In the genomic region with DNA sequence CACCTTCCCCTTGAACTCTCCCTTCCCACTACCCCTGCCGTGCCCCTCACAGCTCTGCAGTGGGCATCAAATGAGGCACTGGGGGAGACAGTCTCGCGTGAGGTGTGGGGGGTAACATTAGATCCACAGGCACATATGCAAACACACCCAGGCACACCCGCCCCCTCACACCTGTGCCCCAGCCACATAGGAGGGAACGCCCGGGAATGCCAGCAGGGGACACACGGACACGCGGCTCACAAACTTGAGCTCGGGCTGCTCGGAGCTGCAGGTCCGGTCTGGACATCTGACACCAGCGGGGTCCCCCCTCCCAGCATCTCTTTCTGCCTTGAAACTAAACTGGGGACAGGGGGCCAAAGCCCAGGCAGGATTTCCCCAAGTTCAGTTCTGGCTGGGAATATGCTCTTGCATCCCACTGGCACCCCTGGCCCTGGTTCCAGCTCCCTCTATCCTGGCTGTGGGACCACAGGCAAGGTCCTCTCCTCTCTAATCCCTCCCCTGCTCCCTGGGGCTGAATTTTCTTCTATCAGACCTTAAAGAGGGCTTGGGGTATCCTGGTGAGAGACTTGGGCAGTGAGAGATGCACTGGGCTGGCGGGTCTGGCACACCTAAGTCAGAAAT, we compare ENCODE assay signal across 1 cellular context.
TF ChIP-seq lines count a peak whose summit lies in the region.

No MANE protein-coding gene starts in this region.

TF ChIP-seq in HepG2, 621 proteins besides CTCF, POLR2A, EP300 and RAD21:
- peak; percentile 8; the same call in 1 of the 2 replicates for TF ChIP-seq THAP9 (CRISPR knock-in tag; IDR thresholded peaks at IDR 0.05; ENCODE audit: borderline replicate concordance)
- no peak for TF ChIP-seq HNRNPH1 (optimal IDR thresholded peaks at IDR 0.05; ENCODE audit: low read depth, low read length)
- TF ChIP-seq, protein P1, sequence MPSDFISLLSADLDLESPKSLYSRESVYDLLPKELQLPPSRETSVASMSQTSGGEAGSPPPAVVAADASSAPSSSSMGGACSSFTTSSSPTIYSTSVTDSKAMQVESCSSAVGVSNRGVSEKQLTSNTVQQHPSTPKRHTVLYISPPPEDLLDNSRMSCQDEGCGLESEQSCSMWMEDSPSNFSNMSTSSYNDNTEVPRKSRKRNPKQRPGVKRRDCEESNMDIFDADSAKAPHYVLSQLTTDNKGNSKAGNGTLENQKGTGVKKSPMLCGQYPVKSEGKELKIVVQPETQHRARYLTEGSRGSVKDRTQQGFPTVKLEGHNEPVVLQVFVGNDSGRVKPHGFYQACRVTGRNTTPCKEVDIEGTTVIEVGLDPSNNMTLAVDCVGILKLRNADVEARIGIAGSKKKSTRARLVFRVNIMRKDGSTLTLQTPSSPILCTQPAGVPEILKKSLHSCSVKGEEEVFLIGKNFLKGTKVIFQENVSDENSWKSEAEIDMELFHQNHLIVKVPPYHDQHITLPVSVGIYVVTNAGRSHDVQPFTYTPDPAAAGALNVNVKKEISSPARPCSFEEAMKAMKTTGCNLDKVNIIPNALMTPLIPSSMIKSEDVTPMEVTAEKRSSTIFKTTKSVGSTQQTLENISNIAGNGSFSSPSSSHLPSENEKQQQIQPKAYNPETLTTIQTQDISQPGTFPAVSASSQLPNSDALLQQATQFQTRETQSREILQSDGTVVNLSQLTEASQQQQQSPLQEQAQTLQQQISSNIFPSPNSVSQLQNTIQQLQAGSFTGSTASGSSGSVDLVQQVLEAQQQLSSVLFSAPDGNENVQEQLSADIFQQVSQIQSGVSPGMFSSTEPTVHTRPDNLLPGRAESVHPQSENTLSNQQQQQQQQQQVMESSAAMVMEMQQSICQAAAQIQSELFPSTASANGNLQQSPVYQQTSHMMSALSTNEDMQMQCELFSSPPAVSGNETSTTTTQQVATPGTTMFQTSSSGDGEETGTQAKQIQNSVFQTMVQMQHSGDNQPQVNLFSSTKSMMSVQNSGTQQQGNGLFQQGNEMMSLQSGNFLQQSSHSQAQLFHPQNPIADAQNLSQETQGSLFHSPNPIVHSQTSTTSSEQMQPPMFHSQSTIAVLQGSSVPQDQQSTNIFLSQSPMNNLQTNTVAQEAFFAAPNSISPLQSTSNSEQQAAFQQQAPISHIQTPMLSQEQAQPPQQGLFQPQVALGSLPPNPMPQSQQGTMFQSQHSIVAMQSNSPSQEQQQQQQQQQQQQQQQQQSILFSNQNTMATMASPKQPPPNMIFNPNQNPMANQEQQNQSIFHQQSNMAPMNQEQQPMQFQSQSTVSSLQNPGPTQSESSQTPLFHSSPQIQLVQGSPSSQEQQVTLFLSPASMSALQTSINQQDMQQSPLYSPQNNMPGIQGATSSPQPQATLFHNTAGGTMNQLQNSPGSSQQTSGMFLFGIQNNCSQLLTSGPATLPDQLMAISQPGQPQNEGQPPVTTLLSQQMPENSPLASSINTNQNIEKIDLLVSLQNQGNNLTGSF (CRISPR knock-in tag; IDR thresholded peaks at IDR 0.05), result no peak
- 0 out of 2 replicates have a peak, but pooled peaks have one; percentile 2 for TF ChIP-seq ZNF607 (CRISPR knock-in tag; IDR thresholded peaks at IDR 0.05; ENCODE audit: borderline replicate concordance)
- no peak for TF ChIP-seq ZNF17 (CRISPR knock-in tag; IDR thresholded peaks at IDR 0.05)
- peak; percentile 22; the same call in 1 of the 2 replicates for TF ChIP-seq HNRNPL (IDR thresholded peaks at IDR 0.05; ENCODE audit: low read depth, low read length)
- TF ChIP-seq, protein P2, sequence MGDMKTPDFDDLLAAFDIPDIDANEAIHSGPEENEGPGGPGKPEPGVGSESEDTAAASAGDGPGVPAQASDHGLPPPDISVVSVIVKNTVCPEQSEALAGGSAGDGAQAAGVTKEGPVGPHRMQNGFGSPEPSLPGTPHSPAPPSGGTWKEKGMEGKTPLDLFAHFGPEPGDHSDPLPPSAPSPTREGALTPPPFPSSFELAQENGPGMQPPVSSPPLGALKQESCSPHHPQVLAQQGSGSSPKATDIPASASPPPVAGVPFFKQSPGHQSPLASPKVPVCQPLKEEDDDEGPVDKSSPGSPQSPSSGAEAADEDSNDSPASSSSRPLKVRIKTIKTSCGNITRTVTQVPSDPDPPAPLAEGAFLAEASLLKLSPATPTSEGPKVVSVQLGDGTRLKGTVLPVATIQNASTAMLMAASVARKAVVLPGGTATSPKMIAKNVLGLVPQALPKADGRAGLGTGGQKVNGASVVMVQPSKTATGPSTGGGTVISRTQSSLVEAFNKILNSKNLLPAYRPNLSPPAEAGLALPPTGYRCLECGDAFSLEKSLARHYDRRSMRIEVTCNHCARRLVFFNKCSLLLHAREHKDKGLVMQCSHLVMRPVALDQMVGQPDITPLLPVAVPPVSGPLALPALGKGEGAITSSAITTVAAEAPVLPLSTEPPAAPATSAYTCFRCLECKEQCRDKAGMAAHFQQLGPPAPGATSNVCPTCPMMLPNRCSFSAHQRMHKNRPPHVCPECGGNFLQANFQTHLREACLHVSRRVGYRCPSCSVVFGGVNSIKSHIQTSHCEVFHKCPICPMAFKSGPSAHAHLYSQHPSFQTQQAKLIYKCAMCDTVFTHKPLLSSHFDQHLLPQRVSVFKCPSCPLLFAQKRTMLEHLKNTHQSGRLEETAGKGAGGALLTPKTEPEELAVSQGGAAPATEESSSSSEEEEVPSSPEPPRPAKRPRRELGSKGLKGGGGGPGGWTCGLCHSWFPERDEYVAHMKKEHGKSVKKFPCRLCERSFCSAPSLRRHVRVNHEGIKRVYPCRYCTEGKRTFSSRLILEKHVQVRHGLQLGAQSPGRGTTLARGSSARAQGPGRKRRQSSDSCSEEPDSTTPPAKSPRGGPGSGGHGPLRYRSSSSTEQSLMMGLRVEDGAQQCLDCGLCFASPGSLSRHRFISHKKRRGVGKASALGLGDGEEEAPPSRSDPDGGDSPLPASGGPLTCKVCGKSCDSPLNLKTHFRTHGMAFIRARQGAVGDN (CRISPR knock-in tag; IDR thresholded peaks at IDR 0.05), result peak; percentile 40; the same call in 1 of the 2 replicates
- 0 out of 2 replicates have a peak, but pooled peaks have one; percentile 23 for TF ChIP-seq ZNF782 (CRISPR knock-in tag; IDR thresholded peaks at IDR 0.05; ENCODE audit: borderline replicate concordance)
- TF ChIP-seq ZNF598 (CRISPR knock-in tag; IDR thresholded peaks at IDR 0.05; ENCODE audit: borderline replicate concordance), result 0 out of 2 replicates have a peak, but pooled peaks have one; percentile 17
